Comparison of ENCODE assay signal across 7 cellular contexts in the genomic region with DNA sequence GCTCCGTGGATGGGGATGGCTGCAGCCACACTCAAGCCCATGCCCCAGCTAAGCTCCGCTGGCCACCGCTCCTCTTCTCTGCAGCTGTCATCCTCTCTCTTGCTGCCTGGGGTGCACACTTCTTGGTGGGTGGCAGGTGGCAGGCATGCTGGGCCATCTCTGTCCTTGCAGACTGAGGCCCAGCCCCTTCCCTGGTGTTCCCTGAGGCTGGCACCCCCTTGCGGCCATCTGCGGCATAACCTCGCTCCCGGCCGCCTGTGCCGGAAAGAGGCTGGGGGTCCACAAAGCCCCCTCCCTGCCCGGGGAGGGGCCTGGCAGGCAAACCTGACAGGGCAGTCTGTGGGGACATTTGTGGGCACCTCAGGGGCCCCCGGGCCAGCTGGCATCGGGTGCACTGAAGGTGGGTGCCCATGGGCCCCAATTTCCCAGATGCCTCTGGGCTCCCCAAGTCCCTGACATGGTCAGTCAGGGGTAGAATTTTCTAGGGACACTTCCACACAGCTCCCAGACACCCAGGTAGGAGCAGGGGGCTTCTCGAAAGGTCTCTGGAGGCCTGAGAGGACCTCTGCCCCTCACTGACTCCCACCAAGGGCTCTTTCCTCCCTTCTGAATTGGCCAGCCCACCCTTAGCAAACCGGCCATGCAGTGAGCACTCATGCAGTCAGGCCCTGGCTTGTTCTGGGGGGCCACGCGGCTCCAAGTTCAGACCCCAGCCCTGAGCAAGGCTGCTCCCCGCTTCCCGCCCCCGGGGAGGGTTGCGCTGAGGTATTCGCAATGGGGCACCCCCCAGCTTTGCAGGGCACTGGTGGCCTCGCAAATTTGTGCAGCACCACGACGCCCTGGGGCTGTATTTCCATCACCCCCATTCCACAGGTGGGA. TPM values are rescaled to one million over a fixed set of nuclear protein-coding genes. Genes with fewer than 3 reads are reported as not detected.
DNase-seq lines count a peak whose midpoint lies in the region; ATAC-seq and TF ChIP-seq lines count a peak whose summit lies in the region.

No MANE protein-coding gene starts in this region.

- no peak for TF ChIP-seq POLR2A in gastrocnemius medialis (IDR thresholded peaks at IDR 0.05)

- H3K36me3 ChIP-seq in fibroblast of lung (ENCODE audit: control insufficient read depth, insufficient read depth, low read length) (no peaks in the 10 kb centered on the region), gastrocnemius medialis (no peaks in the 10 kb centered on the region)

- no peaks in the 10 kb centered on the region for H3K27me3 ChIP-seq in fibroblast of lung (ENCODE audit: control insufficient read depth, insufficient read depth, low read length)
- peaks cover 6 to 23% (median 23%) of the 10 kb centered on the region in 3 donors for H3K27me3 ChIP-seq in gastrocnemius medialis

- H4K20me1 ChIP-seq in fibroblast of lung (ENCODE audit: control insufficient read depth, extremely low read depth, insufficient read depth, low read length), result no peaks in the 10 kb centered on the region

- H3K4me3 ChIP-seq in fibroblast of lung (replicated peaks in 1 of 4; ENCODE audit: control extremely low read depth in 1 of 4, insufficient read depth in 1 of 4, low read depth in 3 of 4, low read length in 4 of 4), result no peak overlapping the region
- H3K4me3 ChIP-seq in gastrocnemius medialis, result no peak overlapping the region

- in situ Hi-C loops in gastrocnemius medialis (cut with MboI; ENCODE audit: low sequenced_read_pairs in 4 of 4), result loop anchor here (10.0 to 25.0 kb wide), 3 partner anchors 217 to 242 kb away; partner anchors contain the start of genes TSSC4 (in 2 of the 4), KCNQ1 (in 1 of the 4) and TRPM5 (in 1 of the 4)
- in situ Hi-C loops in G401 (cut with HindIII; ENCODE audit: low sequenced_read_pairs), result no loop called here

- H3K9ac ChIP-seq in fibroblast of lung (ENCODE audit: insufficient read depth, low read length), result no peak overlapping the region

- H2AFZ ChIP-seq in fibroblast of lung (ENCODE audit: low read length), result no peak overlapping the region

- H3K4me2 ChIP-seq in fibroblast of lung (ENCODE audit: extremely low read depth, insufficient read depth, low read length), result no peak overlapping the region

- H3K9me3 ChIP-seq in fibroblast of lung (ENCODE audit: control insufficient read depth, insufficient read depth, low read depth, low read length), result no peaks in the 10 kb centered on the region
- H3K9me3 ChIP-seq in gastrocnemius medialis, result no peaks in the 10 kb centered on the region

- intact Hi-C loops in gastrocnemius medialis (cut with DNase I; ENCODE audit: low total_unique reads), result loop anchor here (10.0 kb wide), 1 partner anchor 110 kb away; the partner anchor contains the start of genes C11orf21 and TSPAN32

- DNase-seq in NCI-H1092 treated with DMSO at 0.1 percent for 48 hours (lab: John Stamatoyannopoulos, UW) (peak; percentile 60), fibroblast of lung (ENCODE audit: low read depth in 2 of 2) (peak; percentile 5 to 28), gastrocnemius medialis (no peak), G401 (ENCODE audit: low spot score) (no peak)
- DNase-seq in activated CD8-positive, alpha-beta memory T cell treated with anti-CD3 and anti-CD28 coated beads, Interleukin-2, amount 50 U/mL, for 1 hour (ENCODE audit: extremely low read depth), result peak; percentile 9

- no peaks in the 10 kb centered on the region for H3K4me1 ChIP-seq in fibroblast of lung (ENCODE audit: control insufficient read depth, extremely low read depth, insufficient read depth, low read length)
- H3K4me1 ChIP-seq in gastrocnemius medialis, result no peaks in the 10 kb centered on the region

- no peaks in the 10 kb centered on the region for H3K79me2 ChIP-seq in fibroblast of lung (ENCODE audit: control insufficient read depth, insufficient read depth, low read length)

- H3K27ac ChIP-seq in fibroblast of lung (ENCODE audit: insufficient read depth, low read length), result no peak overlapping the region
- no peak overlapping the region for H3K27ac ChIP-seq in gastrocnemius medialis

- TF ChIP-seq CTCF in GM12872 (IDR thresholded peaks at IDR 0.05; ENCODE audit: insufficient read depth, low read depth, low read length) (peak; percentile 91), fibroblast of lung (conservative IDR thresholded peaks at IDR 0.05 in 1 of 2, IDR thresholded peaks at IDR 0.05 in 1 of 2; ENCODE audit: low read depth in 1 of 2, low read length in 2 of 2) (peak; percentile 71 to 86), gastrocnemius medialis (IDR thresholded peaks at IDR 0.05 in 4 of 5, conservative IDR thresholded peaks at IDR 0.05 in 1 of 5) (peak; percentile 9 to 73 (median 54))

- ATAC-seq in gastrocnemius medialis (no peak), GM18861 (IDR thresholded peaks at IDR 0.05; ENCODE audit: unreplicated experiment) (no peak)

RNA-seq across cellular contexts. Expression of gene TH, which starts 23.5 kb away (rescaled TPM):
- total RNA-seq in fibroblast of lung (0.17 TPM in 1 of 2 replicates, not detected in the other), gastrocnemius medialis (not detected)
- not detected in 2 replicates for polyA plus RNA-seq in fibroblast of lung
- not detected in 2 replicates for polyA plus RNA-seq in fibroblast of lung (2012)
- not detected in 2 replicates for polyA minus RNA-seq in fibroblast of lung (ENCODE audit: low replicate concordance)
- 0.49 TPM in 1 of 2 replicates, not detected in the other for total RNA-seq in G401 (2014; rRNA removed; shearing (Covaris generic))

RNA-seq across cellular contexts. Expression of gene INS, which starts 34.1 kb away (rescaled TPM):
- total RNA-seq in fibroblast of lung (not detected in 2 replicates), gastrocnemius medialis (not detected)
- polyA plus RNA-seq in fibroblast of lung, result not detected in 2 replicates
- polyA plus RNA-seq in fibroblast of lung (2012), result not detected in 2 replicates
- not detected in 2 replicates for polyA minus RNA-seq in fibroblast of lung (ENCODE audit: low replicate concordance)
- total RNA-seq in G401 (2014; rRNA removed; shearing (Covaris generic)), result not detected in 2 replicates

RNA-seq across cellular contexts. Expression of gene IGF2, which starts 55.9 kb away (rescaled TPM):
- total RNA-seq in fibroblast of lung (under 0.01 and 0.17 TPM in 2 replicates), gastrocnemius medialis (10 to 100 TPM; 21.6 to 42.4 (median 29.2) TPM)
- 0.03 and 0.08 TPM in 2 replicates for polyA plus RNA-seq in fibroblast of lung
- 0.13 and 1.1 TPM in 2 replicates for polyA plus RNA-seq in fibroblast of lung (2012)
- 0.11 and 0.55 TPM in 2 replicates for polyA minus RNA-seq in fibroblast of lung (ENCODE audit: low replicate concordance)
- 0.06 TPM in 1 of 2 replicates, not detected in the other for total RNA-seq in G401 (2014; rRNA removed; shearing (Covaris generic))

Comparison
In these comparisons a context has a peak if more than half of its experiments do, and no peak if none do; other contexts are left out.
1. DNase-seq: peak in NCI-H1092 treated with DMSO at 0.1 percent for 48 hours (single experiment), activated CD8-positive, alpha-beta memory T cell treated with anti-CD3 and anti-CD28 coated beads, Interleukin-2, amount 50 U/mL, for 1 hour (single experiment) and fibroblast of lung (2 of 2); none in gastrocnemius medialis (0 of 2) and G401 (single experiment).
2. RNA of gene IGF2, which starts 55.9 kb away (total RNA-seq): 21.6 to 42.4 TPM in gastrocnemius medialis; under 0.01 to 0.17 TPM in fibroblast of lung and 0.06 TPM in G401; every median in the first group is over 10 times any median in the second.
3. Peak in every context shown above with its lines, with median percentiles within 50 percentile points of each other: CTCF ChIP-seq.